ENCODE assay signal across 1 cellular context in genomic region chr19:584240-585001, GRCh38.
TF ChIP-seq lines count a peak whose summit lies in the region.

No MANE protein-coding gene starts in this region.

TF ChIP-seq in liver, 16 proteins besides CTCF, POLR2A, EP300 and RAD21 (continued from another document):
- no peak for TF ChIP-seq REST (IDR thresholded peaks at IDR 0.05)
- no peak for TF ChIP-seq MAX (IDR thresholded peaks at IDR 0.05)
- no peak for TF ChIP-seq HNF4A (conservative IDR thresholded peaks at IDR 0.05)
- TF ChIP-seq HNF4G (IDR thresholded peaks at IDR 0.05), result no peak
- no peak for TF ChIP-seq FOXA1 (IDR thresholded peaks at IDR 0.05)
- no peak for TF ChIP-seq NR2F2 (IDR thresholded peaks at IDR 0.05)
